Comparison of ENCODE assay signal across 8 cellular contexts in the genomic region with DNA sequence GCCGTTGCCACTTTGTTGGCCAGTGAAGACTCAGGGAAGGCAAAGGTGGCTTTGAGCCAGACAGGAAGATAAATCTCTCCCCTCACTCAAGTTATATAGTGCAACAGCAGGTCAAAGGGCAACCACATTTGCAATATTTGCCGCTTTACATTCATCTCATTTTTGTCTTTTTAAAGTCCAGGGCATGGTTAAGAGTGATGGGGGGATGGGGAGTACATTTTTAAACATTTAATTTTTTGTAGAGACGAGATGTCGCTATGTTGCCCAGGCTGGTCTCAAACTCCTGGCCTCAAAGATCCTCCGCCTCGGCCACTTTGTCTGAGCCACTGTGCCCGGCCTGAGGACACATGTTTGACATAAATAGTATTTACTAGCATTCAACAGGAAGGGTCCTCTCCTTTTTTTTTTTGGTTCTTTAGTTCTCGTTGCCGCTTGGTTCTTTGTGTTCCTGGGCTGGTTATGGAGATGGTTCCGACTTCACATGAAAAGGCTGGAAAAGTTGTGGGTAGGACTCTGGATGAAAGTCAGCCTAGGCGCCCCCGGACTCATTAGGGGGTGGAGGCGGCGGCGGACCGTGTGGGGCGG.
DNase-seq lines count a peak whose midpoint lies in the region; ATAC-seq and TF ChIP-seq lines count a peak whose summit lies in the region.

No MANE protein-coding gene starts in this region.

- H3K27me3 ChIP-seq in cardiac muscle cell = no peaks in the 10 kb centered on the region

- no TSS peak for BruUV-seq in MCF 10A (replicated peaks; lab: Mats Ljungman, UMichigan)

- H3K9me3 ChIP-seq in cardiac muscle cell (ENCODE audit: low read depth) = no peaks in the 10 kb centered on the region

- no peaks in the 10 kb centered on the region for H3K27me3 Mint-ChIP-seq in MCF 10A (ENCODE audit: insufficient read depth, unreplicated experiment)
- peaks cover 29% of the 10 kb centered on the region for H3K27me3 Mint-ChIP-seq in mesothelial cell of epicardium (ENCODE audit: low read depth)

- ATAC-seq in left cardiac atrium (no peak), HG03571 (IDR thresholded peaks at IDR 0.05; ENCODE audit: unreplicated experiment) (no peak)

- H3K4me3 ChIP-seq in cardiac muscle cell (peak overlapping the region; percentile 52), urinary bladder (ENCODE audit: low read depth, low read length) (peak overlapping the region; percentile 64)

- CTCF ChIA-PET in MCF 10A (lab: Yijun Ruan, JAX) = interaction anchor here (0.6 kb wide), 2 partner anchors 18 to 38 kb away, joined by 3 read pairs; no protein-coding TSS in a partner anchor

- intact Hi-C loops in left cardiac atrium (cut with DNase I) = no loop called here
- intact Hi-C loops in MCF 10A (cut with micrococcal nuclease) = no loop called here

- no peak overlapping the region for H3K27ac Mint-ChIP-seq in MCF 10A (ENCODE audit: low read depth, unreplicated experiment)
- peak overlapping the region; percentile 92 for H3K27ac Mint-ChIP-seq in mesothelial cell of epicardium

- peaks cover 10% of the 10 kb centered on the region for H3K4me1 Mint-ChIP-seq in MCF 10A (ENCODE audit: insufficient read depth, unreplicated experiment)
- H3K4me1 Mint-ChIP-seq in mesothelial cell of epicardium = peaks cover 18% of the 10 kb centered on the region

- TF ChIP-seq CTCF in cardiac muscle cell (IDR thresholded peaks at IDR 0.05; ENCODE audit: low read depth, low read length) = no peak
- no peak for TF ChIP-seq CTCF in MCF 10A (IDR thresholded peaks at IDR 0.05; ENCODE audit: unreplicated experiment)
- no peak for TF ChIP-seq CTCF in mesothelial cell of epicardium (IDR thresholded peaks at IDR 0.05; ENCODE audit: unreplicated experiment)

- H3K27ac ChIP-seq in cardiac muscle cell = no peak overlapping the region
- H3K27ac ChIP-seq in urinary bladder (ENCODE audit: low read depth) = peak overlapping the region; percentile 25

- DNase-seq in cardiac muscle cell (ENCODE audit: low read depth in 1 of 2, low spot score in 1 of 2) = no peak
- DNase-seq in left cardiac atrium = no peak
- DNase-seq in MCF 10A (ENCODE audit: unreplicated experiment) = no peak
- no peak for DNase-seq in mesothelial cell of epicardium (ENCODE audit: low spot score in 2 of 2, unreplicated experiment in 2 of 2)
- DNase-seq in G401 (ENCODE audit: low spot score) = no peak
- DNase-seq in COLO829 (ENCODE audit: low spot score) = no peak

- H3K4me3 Mint-ChIP-seq in MCF 10A (ENCODE audit: unreplicated experiment) (peak overlapping the region; percentile 77), mesothelial cell of epicardium (peak overlapping the region; percentile 81)

- POLR2A ChIA-PET in MCF 10A (lab: Yijun Ruan, JAX) = interaction anchor here (0.6 to 3.0 kb wide), 10 partner anchors 9 to 654 kb away, joined by 3 to 22 read pairs (median 3); partner anchors contain the start of gene UTP6

- H3K36me3 Mint-ChIP-seq in MCF 10A (ENCODE audit: insufficient read depth, unreplicated experiment) (no peaks in the 10 kb centered on the region), mesothelial cell of epicardium (no peaks in the 10 kb centered on the region)

- in situ Hi-C loops in G401 (cut with HindIII; ENCODE audit: low sequenced_read_pairs) = no loop called here

- H3K9me3 Mint-ChIP-seq in MCF 10A (ENCODE audit: unreplicated experiment) (no peaks in the 10 kb centered on the region), mesothelial cell of epicardium (no peaks in the 10 kb centered on the region)

- peaks cover 14% of the 10 kb centered on the region for H3K4me1 ChIP-seq in cardiac muscle cell (ENCODE audit: low read depth)
- no peaks in the 10 kb centered on the region for H3K4me1 ChIP-seq in urinary bladder (ENCODE audit: insufficient read depth)

- 14% methylated on average over 17 of the region's 17 CpGs for WGBS in urinary bladder

- no peaks in the 10 kb centered on the region for H3K36me3 ChIP-seq in cardiac muscle cell
- H3K36me3 ChIP-seq in urinary bladder (ENCODE audit: insufficient read depth) = no peaks in the 10 kb centered on the region
